Comparison of ENCODE assay signal across 8 cellular contexts in genomic region chr22:37021710-37022482, GRCh38. TPM values are rescaled to one million over a fixed set of nuclear protein-coding genes. Genes with fewer than 3 reads are reported as not detected.
DNase-seq lines count a peak whose midpoint lies in the region; ATAC-seq, FAIRE-seq and TF ChIP-seq lines count a peak whose summit lies in the region.

No MANE protein-coding gene starts in this region.

- H3K4me1 ChIP-seq in right atrium auricular region, result peaks cover 0 to 76% of the 10 kb centered on the region in 2 donors

- H3K27ac Mint-ChIP-seq in activated naive CD4-positive, alpha-beta T cell treated with anti-CD3 and anti-CD28 coated beads, Interleukin-2, amount 10 ng/mL, durations not matched to agents 7 days and 5 days, result no peak overlapping the region

- TF ChIP-seq CTCF in RWPE1 (conservative IDR thresholded peaks at IDR 0.05; ENCODE audit: low read depth) (peak; percentile 78), right atrium auricular region (IDR thresholded peaks at IDR 0.05) (peak; percentile 66 to 77)

- H3K4me1 Mint-ChIP-seq in activated naive CD4-positive, alpha-beta T cell treated with anti-CD3 and anti-CD28 coated beads, Interleukin-2, amount 10 ng/mL, durations not matched to agents 7 days and 5 days, result peaks cover 22% of the 10 kb centered on the region

- CTCF ChIA-PET in RWPE1 (lab: Yijun Ruan, JAX), result interaction anchor here (0.7 kb wide), 1 partner anchor 429 kb away, joined by 4 read pairs; no protein-coding TSS in a partner anchor
- CTCF ChIA-PET in activated naive CD4-positive, alpha-beta T cell treated with anti-CD3 and anti-CD28 coated beads, Interleukin-2, amount 10 ng/mL, durations not matched to agents 7 days and 5 days (lab: Charles Lee), result interaction anchor here (0.6 to 5.3 kb wide), 12 partner anchors 8 to 264 kb away, joined by 3 to 38 read pairs (median 4); partner anchors contain the start of gene KCTD17

- POLR2A ChIA-PET in RWPE1 (lab: Yijun Ruan, JAX; ENCODE audit: low non-redundant PET), result no interaction called here

- H3K27me3 Mint-ChIP-seq in activated naive CD4-positive, alpha-beta T cell treated with anti-CD3 and anti-CD28 coated beads, Interleukin-2, amount 10 ng/mL, durations not matched to agents 7 days and 5 days, result peaks cover 49% of the 10 kb centered on the region

- H3K36me3 Mint-ChIP-seq in activated naive CD4-positive, alpha-beta T cell treated with anti-CD3 and anti-CD28 coated beads, Interleukin-2, amount 10 ng/mL, durations not matched to agents 7 days and 5 days, result peaks cover 4% of the 10 kb centered on the region

- DNase-seq in GM12892 (ENCODE audit: insufficient read length), result peak; percentile 62
- no peak for DNase-seq in RWPE1 (ENCODE audit: low spot score)
- DNase-seq in activated naive CD4-positive, alpha-beta T cell treated with anti-CD3 and anti-CD28 coated beads, Interleukin-2, amount 10 ng/mL, durations not matched to agents 7 days and 5 days, result peak; percentile 68
- DNase-seq in right atrium auricular region (ENCODE audit: low spot score), result no peak
- peak; percentile 30 to 42 for DNase-seq in stimulated activated CD4-positive, alpha-beta T cell treated with anti-CD3 and anti-CD28 coated beads, Interleukin-15, amount 100 ng/mL, for 48 hours (ENCODE audit: low read depth in 2 of 2)
- DNase-seq in middle frontal gyrus (ENCODE audit: extremely low spot score, low spot score), result no peak
- DNase-seq in NCI-H345 (lab: John Stamatoyannopoulos, UW), result no peak

- H3K27me3 ChIP-seq in right atrium auricular region, result no peaks in the 10 kb centered on the region

- no peaks in the 10 kb centered on the region for H3K9me3 ChIP-seq in right atrium auricular region

- H3K27ac ChIP-seq in RWPE1, result peak overlapping the region; percentile 88
- peak overlapping the region; percentile 56 to 63 for H3K27ac ChIP-seq in right atrium auricular region

- H3K4me3 Mint-ChIP-seq in activated naive CD4-positive, alpha-beta T cell treated with anti-CD3 and anti-CD28 coated beads, Interleukin-2, amount 10 ng/mL, durations not matched to agents 7 days and 5 days, result peak overlapping the region; percentile 65

- ATAC-seq in GM21423 (IDR thresholded peaks at IDR 0.05; ENCODE audit: unreplicated experiment), result no peak

- no peak for TF ChIP-seq POLR2A in GM12892 (IDR thresholded peaks at IDR 0.05; ENCODE audit: low read depth, low read length)

- H3K4me3 ChIP-seq in right atrium auricular region, result no peak overlapping the region

- FAIRE-seq in GM12892 (lab: Jason Lieb, UNC), result peak; percentile 38

- no peaks in the 10 kb centered on the region for H3K9me3 Mint-ChIP-seq in activated naive CD4-positive, alpha-beta T cell treated with anti-CD3 and anti-CD28 coated beads, Interleukin-2, amount 10 ng/mL, durations not matched to agents 7 days and 5 days

- peaks cover 16% of the 10 kb centered on the region for H3K36me3 ChIP-seq in right atrium auricular region

RNA-seq across cellular contexts. Expression of gene MPST, which starts 2.4 kb away (rescaled TPM):
- polyA plus RNA-seq in GM12892 (2012; ENCODE audit: missing spikeins), result 8.3 TPM
- 100 to 1,000 TPM; 102 to 116 TPM for total RNA-seq in right atrium auricular region

RNA-seq across cellular contexts. Expression of gene TST, which starts 2.6 kb away (rescaled TPM):
- 4.9 TPM for polyA plus RNA-seq in GM12892 (2012; ENCODE audit: missing spikeins)
- total RNA-seq in right atrium auricular region, result 10 to 100 TPM; 55.0 to 82.1 TPM

RNA-seq across cellular contexts. Expression of gene KCTD17, which starts 29.6 kb away (rescaled TPM):
- 7.4 TPM for polyA plus RNA-seq in GM12892 (2012; ENCODE audit: missing spikeins)
- 10 to 100 TPM; 44.9 to 54.8 TPM for total RNA-seq in right atrium auricular region

Comparison
In these comparisons a context has a peak if more than half of its experiments do, and no peak if none do; other contexts are left out.
1. DNase-seq: peak in GM12892 (single experiment), activated naive CD4-positive, alpha-beta T cell treated with anti-CD3 and anti-CD28 coated beads, Interleukin-2, amount 10 ng/mL, durations not matched to agents 7 days and 5 days (single experiment) and stimulated activated CD4-positive, alpha-beta T cell treated with anti-CD3 and anti-CD28 coated beads, Interleukin-15, amount 100 ng/mL, for 48 hours (2 of 2); none in RWPE1 (single experiment), right atrium auricular region (single experiment), middle frontal gyrus (single experiment) and NCI-H345 (single experiment).